8 cellular contexts compared by ENCODE assay signal in genomic region chr1:93304716-93305138, GRCh38. TPM values are rescaled to one million over a fixed set of nuclear protein-coding genes. Genes with fewer than 3 reads are reported as not detected.
A peak's percentile ranks its signal among the peaks of the same experiment; 100 is the strongest.
DNase-seq lines count a peak whose midpoint lies in the region; ATAC-seq, FAIRE-seq and TF ChIP-seq lines count a peak whose summit lies in the region.

No MANE protein-coding gene starts in this region.

- H3K4me1 Mint-ChIP-seq in stimulated activated effector memory CD8-positive, alpha-beta T cell treated with anti-CD3 and anti-CD28 coated beads, Interleukin-12 subunit alpha, Interleukin-12 subunit beta, amount 100 ng/mL, for 72 hours, result no peaks in the 10 kb centered on the region

- peak; percentile 84 for TF ChIP-seq CTCF in lung (IDR thresholded peaks at IDR 0.05; ENCODE audit: control extremely low read depth, extremely low read depth)

- no peaks in the 10 kb centered on the region for H3K9me3 Mint-ChIP-seq in stimulated activated effector memory CD8-positive, alpha-beta T cell treated with anti-CD3 and anti-CD28 coated beads, Interleukin-12 subunit alpha, Interleukin-12 subunit beta, amount 100 ng/mL, for 72 hours

- H3K36me3 Mint-ChIP-seq in stimulated activated effector memory CD8-positive, alpha-beta T cell treated with anti-CD3 and anti-CD28 coated beads, Interleukin-12 subunit alpha, Interleukin-12 subunit beta, amount 100 ng/mL, for 72 hours, result peaks cover 9% of the 10 kb centered on the region

- H3K4me3 Mint-ChIP-seq in stimulated activated effector memory CD8-positive, alpha-beta T cell treated with anti-CD3 and anti-CD28 coated beads, Interleukin-12 subunit alpha, Interleukin-12 subunit beta, amount 100 ng/mL, for 72 hours, result no peak overlapping the region

- H3K4me3 ChIP-seq in lung, result no peak overlapping the region

- H3K27me3 ChIP-seq in lung (ENCODE audit: control insufficient read depth, insufficient read depth), result no peaks in the 10 kb centered on the region

- 19 to 33% methylated on average over 2 of the region's 2 CpGs for WGBS in lung, 2 donors

- H3K36me3 ChIP-seq in lung (ENCODE audit: control insufficient read depth in 2 of 2, insufficient read depth in 2 of 2, low read length in 2 of 2), result no peaks in the 10 kb centered on the region

- no peaks in the 10 kb centered on the region for H3K9me3 ChIP-seq in lung (ENCODE audit: control insufficient read depth in 2 of 2, insufficient read depth in 1 of 2, low read length in 1 of 2)

- H3K27ac ChIP-seq in lung (ENCODE audit: low read depth in 1 of 2, low read length in 1 of 2), result no peak overlapping the region

- no peak overlapping the region for H3K27ac Mint-ChIP-seq in stimulated activated effector memory CD8-positive, alpha-beta T cell treated with anti-CD3 and anti-CD28 coated beads, Interleukin-12 subunit alpha, Interleukin-12 subunit beta, amount 100 ng/mL, for 72 hours

- ATAC-seq in GM21423 (IDR thresholded peaks at IDR 0.05; ENCODE audit: unreplicated experiment) (peak; percentile 55), lung (ENCODE audit: insufficient read depth, low FRiP score) (no peak), HG02840 (IDR thresholded peaks at IDR 0.05; ENCODE audit: low FRiP score, unreplicated experiment) (no peak)
- ATAC-seq in stimulated activated effector memory CD8-positive, alpha-beta T cell treated with anti-CD3 and anti-CD28 coated beads, Interleukin-12 subunit alpha, Interleukin-12 subunit beta, amount 100 ng/mL, for 72 hours, result peak; percentile 62

- peak; percentile 76 for FAIRE-seq in colon (lab: Jason Lieb, UNC)

- peak; percentile 15 for DNase-seq in COLO829 (ENCODE audit: low spot score)
- peak; percentile 56 for DNase-seq in NCI-H146 (lab: John Stamatoyannopoulos, UW)
- peak in 3 of 5 donors; percentile 23 to 57 (median 41) for DNase-seq in T-helper 1 cell
- DNase-seq in lung (ENCODE audit: low spot score), result peak; percentile 32
- peak; percentile 9 to 57 for DNase-seq in stimulated activated effector memory CD8-positive, alpha-beta T cell treated with anti-CD3 and anti-CD28 coated beads, Interleukin-12 subunit alpha, Interleukin-12 subunit beta, amount 100 ng/mL, for 72 hours (ENCODE audit: low spot score in 2 of 2)

- no peaks in the 10 kb centered on the region for H3K4me1 ChIP-seq in lung (ENCODE audit: control insufficient read depth in 2 of 2, insufficient read depth in 2 of 2, low read length in 2 of 2)

RNA-seq across cellular contexts. Expression of gene DR1, which starts 41.0 kb away (rescaled TPM):
- total RNA-seq in lung, result 10 to 100 TPM; 44.1 to 59.5 TPM
- 10 to 100 TPM; 10.5 to 24.8 TPM for polyA plus RNA-seq in lung

Comparison
In these comparisons a context has a peak if more than half of its experiments do, and no peak if none do; other contexts are left out.
1. ATAC-seq: peak in GM21423 (single experiment) and stimulated activated effector memory CD8-positive, alpha-beta T cell treated with anti-CD3 and anti-CD28 coated beads, Interleukin-12 subunit alpha, Interleukin-12 subunit beta, amount 100 ng/mL, for 72 hours (single experiment); none in lung (single experiment) and HG02840 (single experiment).
2. Peak in every context shown above with its lines, with median percentiles within 50 percentile points of each other: DNase-seq.